ENCODE assay signal across 8 cellular contexts in genomic region chr3:18758047-18758704, GRCh38.
DNase-seq lines count a peak whose midpoint lies in the region; ATAC-seq and TF ChIP-seq lines count a peak whose summit lies in the region.

No MANE protein-coding gene starts in this region.

- H3K9ac ChIP-seq in KMS-11 = no peak overlapping the region

- H3K9me2 ChIP-seq in GM23338 (ENCODE audit: insufficient read depth) = no peaks in the 10 kb centered on the region

- DNase-seq in heart right ventricle = peak in 1 of 2 donors; percentile 16
- DNase-seq in Right ventricle myocardium superior = no peak
- peak; percentile 97 for DNase-seq in GM23338 (ENCODE audit: low spot score)
- DNase-seq in RPMI7951 (ENCODE audit: low read depth) = peak; percentile 7
- DNase-seq in central memory CD8-positive, alpha-beta T cell (ENCODE audit: low spot score in 2 of 2) = peak in 1 of 2 donors; percentile 41
- DNase-seq in mucosa of gallbladder (ENCODE audit: low spot score) = peak; percentile 62
- DNase-seq in T-helper 9 cell = no peak

- no peaks in the 10 kb centered on the region for H3K36me3 Mint-ChIP-seq in GM23338 (ENCODE audit: low read depth)
- H3K36me3 Mint-ChIP-seq in central memory CD8-positive, alpha-beta T cell (ENCODE audit: insufficient read depth) = no peaks in the 10 kb centered on the region

- no peaks in the 10 kb centered on the region for H3F3A ChIP-seq in GM23338 (replicated peaks; ENCODE audit: low read depth)

- TF ChIP-seq CTCF in heart right ventricle (IDR thresholded peaks at IDR 0.05) (peak in 8 of 9 donors; percentile 9 to 69 (median 48)), GM23338 (conservative IDR thresholded peaks at IDR 0.05; ENCODE audit: low read depth in 2 of 2) (peak; percentile 87 to 88), KMS-11 (conservative IDR thresholded peaks at IDR 0.05; ENCODE audit: low read depth, low read length) (peak; percentile 74)

- H3K4me1 Mint-ChIP-seq in GM23338 = peaks cover 12% of the 10 kb centered on the region; the same call in 2 of the 3 replicates
- H3K4me1 Mint-ChIP-seq in central memory CD8-positive, alpha-beta T cell = no peaks in the 10 kb centered on the region

- WGBS in heart right ventricle, 2 donors = 50 to 52% methylated on average over 4 of the region's 4 CpGs

- no peaks in the 10 kb centered on the region for H3K9me3 Mint-ChIP-seq in GM23338
- no peaks in the 10 kb centered on the region for H3K9me3 Mint-ChIP-seq in central memory CD8-positive, alpha-beta T cell

- no peak overlapping the region for H3K4me3 Mint-ChIP-seq in GM23338
- no peak overlapping the region for H3K4me3 Mint-ChIP-seq in central memory CD8-positive, alpha-beta T cell

- H3K36me3 ChIP-seq in heart right ventricle (no peaks in the 10 kb centered on the region), GM23338 (ENCODE audit: insufficient read depth) (no peaks in the 10 kb centered on the region), KMS-11 (ENCODE audit: insufficient read depth) (no peaks in the 10 kb centered on the region)

- intact Hi-C loops in heart right ventricle (cut with DNase I) = loop anchor here in 4 of 10 donors (10.0 kb wide), 2 partner anchors 193 to 203 kb away; no protein-coding TSS in a partner anchor
- intact Hi-C loops in Right ventricle myocardium superior (cut with DNase I) = no loop called here

- no peak overlapping the region for H3K27ac ChIP-seq in heart right ventricle
- no peak overlapping the region for H3K27ac ChIP-seq in GM23338 (ENCODE audit: low read depth)
- H3K27ac ChIP-seq in KMS-11 = no peak overlapping the region

- H3K4me1 ChIP-seq in heart right ventricle (no peaks in the 10 kb centered on the region), GM23338 (ENCODE audit: insufficient read depth) (peaks cover 7% of the 10 kb centered on the region), KMS-11 (ENCODE audit: low read depth, poor library complexity, severe bottlenecking) (peaks cover 14% of the 10 kb centered on the region)

- peak overlapping the region; percentile 3; the same call in 1 of the 2 replicates for H3K4me2 ChIP-seq in GM23338
- H3K4me2 ChIP-seq in KMS-11 = no peak overlapping the region

- peak overlapping the region; percentile 55 for H3K27ac Mint-ChIP-seq in GM23338
- no peak overlapping the region for H3K27ac Mint-ChIP-seq in central memory CD8-positive, alpha-beta T cell (ENCODE audit: low read depth)

- H4K20me1 ChIP-seq in GM23338 (replicated peaks; ENCODE audit: insufficient read depth) = no peaks in the 10 kb centered on the region
- no peaks in the 10 kb centered on the region for H4K20me1 ChIP-seq in KMS-11 (ENCODE audit: insufficient read depth)

- H3K79me2 ChIP-seq in GM23338 (replicated peaks; ENCODE audit: insufficient read depth) = no peaks in the 10 kb centered on the region
- no peaks in the 10 kb centered on the region for H3K79me2 ChIP-seq in KMS-11 (ENCODE audit: insufficient read depth, low read depth)

- ATAC-seq in heart right ventricle = peak in 2 of 8 donors; percentile 23 to 39
- ATAC-seq in Right ventricle myocardium superior (ENCODE audit: poor library complexity) = no peak
- peak; percentile 96 for ATAC-seq in GM23338
- ATAC-seq in central memory CD8-positive, alpha-beta T cell (replicated peaks; ENCODE audit: extremely low read depth, poor library complexity, severe bottlenecking) = peak; percentile 93

- H3K4me3 ChIP-seq in heart right ventricle = no peak overlapping the region
- H3K4me3 ChIP-seq in GM23338 = no peak overlapping the region
- no peak overlapping the region for H3K4me3 ChIP-seq in KMS-11 (IDR thresholded peaks at IDR 0.05; ENCODE audit: insufficient read depth, low read depth, low read length)

- no peaks in the 10 kb centered on the region for H3K27me3 Mint-ChIP-seq in GM23338 (ENCODE audit: insufficient read depth, low read depth, poor library complexity)
- H3K27me3 Mint-ChIP-seq in central memory CD8-positive, alpha-beta T cell = no peaks in the 10 kb centered on the region

- no peaks in the 10 kb centered on the region for H3K27me3 ChIP-seq in heart right ventricle
- H3K27me3 ChIP-seq in GM23338 (ENCODE audit: insufficient read depth) = no peaks in the 10 kb centered on the region
- no peaks in the 10 kb centered on the region for H3K27me3 ChIP-seq in KMS-11 (ENCODE audit: insufficient read depth, low read depth)

- H2AFZ ChIP-seq in GM23338 = no peak overlapping the region
- no peak overlapping the region for H2AFZ ChIP-seq in KMS-11 (ENCODE audit: low read depth)

- H3K9me3 ChIP-seq in heart right ventricle = no peaks in the 10 kb centered on the region

TF ChIP-seq in GM23338, 12 proteins besides CTCF, POLR2A, EP300 and RAD21 (continues in another document):
- TF ChIP-seq CREB1 (CRISPR knock-in tag; IDR thresholded peaks at IDR 0.05; ENCODE audit: low read depth) (peak; percentile 41; the same call in 1 of the 2 replicates), EZH2phosphoT487 (IDR thresholded peaks at IDR 0.05; ENCODE audit: unreplicated experiment) (no peak), JUNB (IDR thresholded peaks at IDR 0.05; ENCODE audit: unreplicated experiment) (no peak), EZH2 (IDR thresholded peaks at IDR 0.05; ENCODE audit: low read depth, unreplicated experiment) (no peak), NANOG (IDR thresholded peaks at IDR 0.05; ENCODE audit: borderline replicate concordance) (0 out of 2 replicates have a peak, but pooled peaks have one; percentile 15), ZNF462 (CRISPR knock-in tag; IDR thresholded peaks at IDR 0.05) (peak; percentile 66), ETS1 (IDR thresholded peaks at IDR 0.05) (no peak), ZNF114 (CRISPR knock-in tag; IDR thresholded peaks at IDR 0.05) (no peak)

Comparison
In these comparisons a context has a peak if more than half of its experiments do, and no peak if none do; other contexts are left out.
1. DNase-seq: peak in GM23338 (single experiment), RPMI7951 (single experiment) and mucosa of gallbladder (single experiment); none in Right ventricle myocardium superior (single experiment) and T-helper 9 cell (single experiment).
2. Peak in every context shown above with its lines, with median percentiles within 50 percentile points of each other: CTCF ChIP-seq.